Comparison of ENCODE assay signal across 27 cellular contexts in the genomic region with DNA sequence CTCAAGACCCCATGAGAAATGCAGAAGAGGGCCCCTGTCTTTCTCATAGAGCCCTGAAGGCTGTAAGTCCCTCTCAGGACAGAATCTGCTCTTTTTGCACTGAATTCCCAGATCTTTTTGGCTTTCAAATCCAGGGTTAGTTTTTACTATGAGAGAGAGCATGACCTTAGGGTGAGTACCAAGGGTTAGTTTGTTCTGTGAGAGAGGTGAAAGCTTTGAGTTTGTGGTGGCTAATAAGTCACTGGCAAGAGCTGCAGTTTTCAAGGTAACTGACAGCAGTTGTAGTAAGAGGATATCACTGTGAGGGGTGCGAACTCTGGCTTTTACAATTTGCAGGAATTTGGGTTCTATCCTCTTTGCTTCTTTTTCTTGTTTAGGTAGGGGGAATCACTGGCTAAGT.
"Had no signal": no experiment of that assay in that cellular context is flagged by ENCODE, and none has a peak within 500 bp of the region (broad histone marks: within the 10 kb centered on the region; RNA-seq: fewer than 3 reads in every experiment).

No MANE protein-coding gene starts in this region.

- H3K27ac Mint-ChIP-seq: immature natural killer cell; naive thymus-derived CD8-positive, alpha-beta T cell; stimulated activated naive CD8-positive, alpha-beta T cell treated with anti-CD3 and anti-CD28 coated beads, Interleukin-15, amount 100 ng/mL, for 72 hours had no signal

- H3K4me3 ChIP-seq: coronary artery, esophagus muscularis mucosa, gastroesophageal sphincter, heart right ventricle, lower lobe of right lung, prostate gland, right atrium auricular region, smooth muscle cell, suprapubic skin, transverse colon had no signal

- H3K27me3 ChIP-seq: esophagus muscularis mucosa, foreskin keratinocyte, gastroesophageal sphincter, heart right ventricle, right atrium auricular region, suprapubic skin, transverse colon had no signal

- H3K27ac ChIP-seq: coronary artery, esophagus muscularis mucosa, foreskin keratinocyte, gastroesophageal sphincter, heart right ventricle, lower lobe of right lung, prostate gland, right atrium auricular region, suprapubic skin, transverse colon had no signal

- H3K4me1 ChIP-seq: esophagus muscularis mucosa, foreskin keratinocyte, gastroesophageal sphincter, heart right ventricle, lower lobe of right lung, prostate gland, right atrium auricular region, suprapubic skin, transverse colon had no signal

- H3K4me3 Mint-ChIP-seq: immature natural killer cell; naive thymus-derived CD8-positive, alpha-beta T cell; stimulated activated naive CD8-positive, alpha-beta T cell treated with anti-CD3 and anti-CD28 coated beads, Interleukin-15, amount 100 ng/mL, for 72 hours had no signal

- DNase-seq: dermis blood vessel endothelial cell; effector memory CD4-positive, alpha-beta T cell; heart right ventricle; hypothalamus; immature natural killer cell; islet precursor cell; kidney glomerular epithelial cell; left colon; left ventricle myocardium superior; lower lobe of right lung; naive thymus-derived CD8-positive, alpha-beta T cell; stimulated activated CD4-positive, alpha-beta T cell treated with anti-CD3 and anti-CD28 coated beads, Interleukin-12 subunit alpha, Interleukin-12 subunit beta, amount 100 ng/mL, for 4 hours; stimulated activated CD4-positive, alpha-beta T cell treated with anti-CD3 and anti-CD28 coated beads, Interleukin-1b, Interleukin-23, amount 100 ng/mL, for 48 hours; stimulated activated CD4-positive, alpha-beta T cell treated with anti-CD3 and anti-CD28 coated beads, Interleukin-4, amount 100 ng/mL, for 1 hour; stimulated activated CD8-positive, alpha-beta memory T cell treated with anti-CD3 and anti-CD28 coated beads, Interleukin-4, amount 100 ng/mL, for 48 hours; stimulated activated naive CD4-positive, alpha-beta T cell; stimulated activated naive CD8-positive, alpha-beta T cell treated with anti-CD3 and anti-CD28 coated beads, Interleukin-15, amount 100 ng/mL, for 72 hours; transverse colon had no signal

- H3K4me1 Mint-ChIP-seq: immature natural killer cell; naive thymus-derived CD8-positive, alpha-beta T cell; stimulated activated naive CD8-positive, alpha-beta T cell treated with anti-CD3 and anti-CD28 coated beads, Interleukin-15, amount 100 ng/mL, for 72 hours had no signal

- H3K36me3 Mint-ChIP-seq: immature natural killer cell; naive thymus-derived CD8-positive, alpha-beta T cell had no signal

- ATAC-seq: foreskin keratinocyte; gastroesophageal sphincter; heart right ventricle; left ventricle myocardium superior; lower lobe of right lung; naive thymus-derived CD8-positive, alpha-beta T cell; sciatic nerve; stimulated activated naive CD8-positive, alpha-beta T cell treated with anti-CD3 and anti-CD28 coated beads, Interleukin-15, amount 100 ng/mL, for 72 hours had no signal

- H3K9me3 ChIP-seq: esophagus muscularis mucosa, lower lobe of right lung, prostate gland, right atrium auricular region, suprapubic skin, transverse colon had no signal

- H3K4me2 ChIP-seq: smooth muscle cell had no signal

- H3K36me3 ChIP-seq: esophagus muscularis mucosa, gastroesophageal sphincter, heart right ventricle, lower lobe of right lung, prostate gland, right atrium auricular region, suprapubic skin, transverse colon had no signal

- H3K27me3 Mint-ChIP-seq: naive thymus-derived CD8-positive, alpha-beta T cell; stimulated activated naive CD8-positive, alpha-beta T cell treated with anti-CD3 and anti-CD28 coated beads, Interleukin-15, amount 100 ng/mL, for 72 hours had no signal
